36 cellular contexts compared by ENCODE assay signal in genomic region chr1:51309291-51309690, GRCh38. TPM values are rescaled to one million over a fixed set of nuclear protein-coding genes. Genes with fewer than 3 reads are reported as not detected.
"Had no signal": no experiment of that assay in that cellular context is flagged by ENCODE, and none has a peak within 500 bp of the region (broad histone marks: within the 10 kb centered on the region; RNA-seq: fewer than 3 reads in every experiment).

No MANE protein-coding gene starts in this region.

- H3K36me3 ChIP-seq: ascending aorta, cardiac muscle cell had no signal

- H3K27me3 ChIP-seq: ascending aorta, cardiac muscle cell had no signal

- ATAC-seq: activated CD4-positive, alpha-beta T cell treated with anti-CD3 and anti-CD28 coated beads for 36 hours; activated CD8-positive, alpha-beta memory T cell treated with anti-CD3 and anti-CD28 coated beads, Interleukin-2, amount 10 ng/mL, durations not matched to agents 7 days and 5 days; activated CD8-positive, alpha-beta T cell treated with anti-CD3 and anti-CD28 coated beads, Interleukin-2, amount 10 ng/mL, durations not matched to agents 7 days and 5 days; activated naive CD8-positive, alpha-beta T cell treated with anti-CD3 and anti-CD28 coated beads, Interleukin-2, amount 50 U/mL, for 24 hours had no signal

- H3K4me3 Mint-ChIP-seq: activated B cell treated with CpG ODN at 0.5 μM for 24 hours; activated CD4-positive, alpha-beta memory T cell treated with anti-CD3 and anti-CD28 coated beads, Interleukin-2, amount 10 ng/mL, durations not matched to agents 7 days and 5 days; activated CD4-positive, alpha-beta T cell treated with anti-CD3 and anti-CD28 coated beads for 36 hours; activated CD4-positive, alpha-beta T cell treated with anti-CD3 and anti-CD28 coated beads, Interleukin-2, amount 10 ng/mL, durations not matched to agents 7 days and 5 days; activated CD8-positive, alpha-beta memory T cell treated with anti-CD3 and anti-CD28 coated beads, Interleukin-2, amount 10 ng/mL, durations not matched to agents 7 days and 5 days; activated CD8-positive, alpha-beta T cell treated with anti-CD3 and anti-CD28 coated beads, Interleukin-2, amount 10 ng/mL, durations not matched to agents 7 days and 5 days; activated naive CD4-positive, alpha-beta T cell treated with anti-CD3 and anti-CD28 coated beads, Interleukin-2, amount 10 ng/mL, durations not matched to agents 7 days and 5 days; activated naive CD4-positive, alpha-beta T cell treated with anti-CD3 and anti-CD28 coated beads, Interleukin-2, amount 50 U/mL, for 24 hours; activated naive CD8-positive, alpha-beta T cell; activated naive CD8-positive, alpha-beta T cell treated with anti-CD3 and anti-CD28 coated beads, Interleukin-2, amount 10 ng/mL, durations not matched to agents 7 days and 5 days; activated naive CD8-positive, alpha-beta T cell treated with anti-CD3 and anti-CD28 coated beads, Interleukin-2, amount 50 U/mL, for 24 hours; activated T-cell treated with anti-CD3 and anti-CD28 coated beads, Interleukin-2, amount 50 U/mL, for 24 hours; brain; central memory CD8-positive, alpha-beta T cell; T-helper 1 cell treated with Interleukin-12 subunit alpha and Interleukin-12 subunit beta and Interleukin-4 antibody, amounts not matched to agents 30 μg/mL and 1 μg/mL, for 36 hours; T-helper 2 cell treated with Interferon-gamma antibody and Interleukin-4, amounts not matched to agents 5 μg/mL and 100 μg/mL, for 36 hours had no signal

- H3K9me3 Mint-ChIP-seq: activated B cell treated with CpG ODN at 0.5 μM for 24 hours; activated CD4-positive, alpha-beta memory T cell treated with anti-CD3 and anti-CD28 coated beads, Interleukin-2, amount 10 ng/mL, durations not matched to agents 7 days and 5 days; activated CD4-positive, alpha-beta T cell treated with anti-CD3 and anti-CD28 coated beads, Interleukin-2, amount 10 ng/mL, durations not matched to agents 7 days and 5 days; activated naive CD4-positive, alpha-beta T cell treated with anti-CD3 and anti-CD28 coated beads, Interleukin-2, amount 10 ng/mL, durations not matched to agents 7 days and 5 days; activated naive CD4-positive, alpha-beta T cell treated with anti-CD3 and anti-CD28 coated beads, Interleukin-2, amount 50 U/mL, for 24 hours; activated naive CD8-positive, alpha-beta T cell treated with anti-CD3 and anti-CD28 coated beads, Interleukin-2, amount 10 ng/mL, durations not matched to agents 7 days and 5 days; activated naive CD8-positive, alpha-beta T cell treated with anti-CD3 and anti-CD28 coated beads, Interleukin-2, amount 50 U/mL, for 24 hours; activated T-cell treated with anti-CD3 and anti-CD28 coated beads, Interleukin-2, amount 50 U/mL, for 24 hours; activated T-helper 2 cell treated with anti-CD3 and anti-CD28 coated beads, Interferon-gamma antibody, Interleukin-2, Interleukin-4, amounts not matched to agents 10 μg/mL and 5 μg/mL and 100 μg/mL, durations not matched to agents 14 hours and 24 hours and 36 hours; brain; central memory CD8-positive, alpha-beta T cell; T-helper 1 cell treated with Interleukin-12 subunit alpha and Interleukin-12 subunit beta and Interleukin-4 antibody, amounts not matched to agents 30 μg/mL and 1 μg/mL, for 36 hours; T-helper 2 cell treated with Interferon-gamma antibody and Interleukin-4, amounts not matched to agents 5 μg/mL and 100 μg/mL, for 36 hours had no signal

- DNase-seq: activated B cell treated with CpG ODN at 0.5 μM for 24 hours; activated CD4-positive, alpha-beta memory T cell treated with anti-CD3 and anti-CD28 coated beads, Interleukin-2, amount 10 ng/mL, durations not matched to agents 7 days and 5 days; activated CD4-positive, alpha-beta T cell treated with anti-CD3 and anti-CD28 coated beads for 1 hour; activated CD4-positive, alpha-beta T cell treated with anti-CD3 and anti-CD28 coated beads for 36 hours; activated CD4-positive, alpha-beta T cell treated with anti-CD3 and anti-CD28 coated beads for 48 hours; activated CD4-positive, alpha-beta T cell treated with anti-CD3 and anti-CD28 coated beads, Interleukin-2, amount 10 ng/mL, durations not matched to agents 7 days and 5 days; activated CD4-positive, alpha-beta T cell treated with anti-CD3 and anti-CD28 coated beads, Interleukin-2, amount 50 U/mL, for 48 hours; activated CD8-positive, alpha-beta memory T cell treated with anti-CD3 and anti-CD28 coated beads for 24 hours; activated CD8-positive, alpha-beta memory T cell treated with anti-CD3 and anti-CD28 coated beads, Interleukin-2, amount 10 ng/mL, durations not matched to agents 7 days and 5 days; activated CD8-positive, alpha-beta memory T cell treated with anti-CD3 and anti-CD28 coated beads, Interleukin-2, amount 50 U/mL, for 48 hours; activated CD8-positive, alpha-beta T cell treated with anti-CD3 and anti-CD28 coated beads, Interleukin-2, amount 10 ng/mL, durations not matched to agents 7 days and 5 days; activated effector memory CD4-positive, alpha-beta T cell treated with Interleukin-2 at 50 U/mL for 16 hours; activated gamma-delta T cell; activated naive CD4-positive, alpha-beta T cell treated with anti-CD3 and anti-CD28 coated beads, Interleukin-2, amount 10 ng/mL, durations not matched to agents 7 days and 5 days; activated naive CD4-positive, alpha-beta T cell treated with Interleukin-2 at 50 U/mL for 16 hours; activated naive CD8-positive, alpha-beta T cell treated with anti-CD3 and anti-CD28 coated beads, Interleukin-2, amount 10 ng/mL, durations not matched to agents 7 days and 5 days; activated naive CD8-positive, alpha-beta T cell treated with anti-CD3 and anti-CD28 coated beads, Interleukin-2, amount 50 U/mL, for 24 hours; activated T-cell treated with anti-CD3 and anti-CD28 coated beads, Interleukin-2, amount 50 U/mL, for 24 hours; activated T-cell treated with anti-CD3 and anti-CD28 coated beads, Interleukin-2, amount 50 U/mL, for 48 hours; amygdala; anterior cingulate cortex; caudate nucleus; cerebellar nuclear complex; T-helper 1 cell; T-helper 2 cell; T-helper 9 cell had no signal

- H3K4me3 ChIP-seq: ascending aorta, cardiac muscle cell had no signal

- H3K4me1 Mint-ChIP-seq: activated naive CD4-positive, alpha-beta T cell treated with anti-CD3 and anti-CD28 coated beads, Interleukin-2, amount 50 U/mL, for 24 hours had no signal

- H3K27ac ChIP-seq: ascending aorta, cardiac muscle cell, VCaP had no signal

- H3K27ac Mint-ChIP-seq: activated B cell treated with CpG ODN at 0.5 μM for 24 hours; activated CD4-positive, alpha-beta memory T cell treated with anti-CD3 and anti-CD28 coated beads, Interleukin-2, amount 10 ng/mL, durations not matched to agents 7 days and 5 days; activated CD4-positive, alpha-beta T cell treated with anti-CD3 and anti-CD28 coated beads for 36 hours; activated CD4-positive, alpha-beta T cell treated with anti-CD3 and anti-CD28 coated beads, Interleukin-2, amount 10 ng/mL, durations not matched to agents 7 days and 5 days; activated CD8-positive, alpha-beta memory T cell treated with anti-CD3 and anti-CD28 coated beads, Interleukin-2, amount 10 ng/mL, durations not matched to agents 7 days and 5 days; activated CD8-positive, alpha-beta T cell treated with anti-CD3 and anti-CD28 coated beads, Interleukin-2, amount 10 ng/mL, durations not matched to agents 7 days and 5 days; activated naive CD4-positive, alpha-beta T cell treated with anti-CD3 and anti-CD28 coated beads, Interleukin-2, amount 10 ng/mL, durations not matched to agents 7 days and 5 days; activated naive CD4-positive, alpha-beta T cell treated with anti-CD3 and anti-CD28 coated beads, Interleukin-2, amount 50 U/mL, for 24 hours; activated naive CD8-positive, alpha-beta T cell; activated naive CD8-positive, alpha-beta T cell treated with anti-CD3 and anti-CD28 coated beads, Interleukin-2, amount 10 ng/mL, durations not matched to agents 7 days and 5 days; activated naive CD8-positive, alpha-beta T cell treated with anti-CD3 and anti-CD28 coated beads, Interleukin-2, amount 50 U/mL, for 24 hours; activated T-cell treated with anti-CD3 and anti-CD28 coated beads, Interleukin-2, amount 50 U/mL, for 24 hours; activated T-helper 2 cell treated with anti-CD3 and anti-CD28 coated beads, Interferon-gamma antibody, Interleukin-2, Interleukin-4, amounts not matched to agents 10 μg/mL and 5 μg/mL and 100 μg/mL, durations not matched to agents 14 hours and 24 hours and 36 hours; brain; T-helper 1 cell treated with Interleukin-12 subunit alpha and Interleukin-12 subunit beta and Interleukin-4 antibody, amounts not matched to agents 30 μg/mL and 1 μg/mL, for 36 hours; T-helper 2 cell treated with Interferon-gamma antibody and Interleukin-4, amounts not matched to agents 5 μg/mL and 100 μg/mL, for 36 hours had no signal

- H3K36me3 Mint-ChIP-seq: activated CD8-positive, alpha-beta memory T cell treated with anti-CD3 and anti-CD28 coated beads, Interleukin-2, amount 10 ng/mL, durations not matched to agents 7 days and 5 days; activated naive CD4-positive, alpha-beta T cell treated with anti-CD3 and anti-CD28 coated beads, Interleukin-2, amount 10 ng/mL, durations not matched to agents 7 days and 5 days; activated naive CD4-positive, alpha-beta T cell treated with anti-CD3 and anti-CD28 coated beads, Interleukin-2, amount 50 U/mL, for 24 hours; activated naive CD8-positive, alpha-beta T cell; activated naive CD8-positive, alpha-beta T cell treated with anti-CD3 and anti-CD28 coated beads, Interleukin-2, amount 10 ng/mL, durations not matched to agents 7 days and 5 days; brain had no signal

- H3K9me3 ChIP-seq: ascending aorta had no signal

- H3K27me3 Mint-ChIP-seq: activated B cell treated with CpG ODN at 0.5 μM for 24 hours; activated CD4-positive, alpha-beta memory T cell treated with anti-CD3 and anti-CD28 coated beads, Interleukin-2, amount 10 ng/mL, durations not matched to agents 7 days and 5 days; activated CD4-positive, alpha-beta T cell treated with anti-CD3 and anti-CD28 coated beads for 36 hours; activated CD4-positive, alpha-beta T cell treated with anti-CD3 and anti-CD28 coated beads, Interleukin-2, amount 10 ng/mL, durations not matched to agents 7 days and 5 days; activated CD8-positive, alpha-beta memory T cell treated with anti-CD3 and anti-CD28 coated beads, Interleukin-2, amount 10 ng/mL, durations not matched to agents 7 days and 5 days; activated naive CD4-positive, alpha-beta T cell treated with anti-CD3 and anti-CD28 coated beads, Interleukin-2, amount 10 ng/mL, durations not matched to agents 7 days and 5 days; activated naive CD4-positive, alpha-beta T cell treated with anti-CD3 and anti-CD28 coated beads, Interleukin-2, amount 50 U/mL, for 24 hours; activated naive CD8-positive, alpha-beta T cell; activated naive CD8-positive, alpha-beta T cell treated with anti-CD3 and anti-CD28 coated beads, Interleukin-2, amount 10 ng/mL, durations not matched to agents 7 days and 5 days; activated naive CD8-positive, alpha-beta T cell treated with anti-CD3 and anti-CD28 coated beads, Interleukin-2, amount 50 U/mL, for 24 hours; activated T-cell treated with anti-CD3 and anti-CD28 coated beads, Interleukin-2, amount 50 U/mL, for 24 hours; brain; central memory CD8-positive, alpha-beta T cell had no signal

RNA-seq across cellular contexts. Expression of gene TTC39A, which starts 21.1 kb away (rescaled TPM):
- total RNA-seq: activated CD4-positive, alpha-beta memory T cell treated with anti-CD3 and anti-CD28 coated beads, Interleukin-2, amount 10 ng/mL, durations not matched to agents 7 days and 5 days; activated CD4-positive, alpha-beta T cell treated with anti-CD3 and anti-CD28 coated beads, Interleukin-2, amount 10 ng/mL, durations not matched to agents 7 days and 5 days; activated CD8-positive, alpha-beta T cell treated with anti-CD3 and anti-CD28 coated beads, Interleukin-2, amount 10 ng/mL, durations not matched to agents 7 days and 5 days; activated naive CD8-positive, alpha-beta T cell treated with anti-CD3 and anti-CD28 coated beads, Interleukin-2, amount 10 ng/mL, durations not matched to agents 7 days and 5 days; ascending aorta had no signal
